2 cellular contexts compared by ENCODE assay signal in the genomic region with DNA sequence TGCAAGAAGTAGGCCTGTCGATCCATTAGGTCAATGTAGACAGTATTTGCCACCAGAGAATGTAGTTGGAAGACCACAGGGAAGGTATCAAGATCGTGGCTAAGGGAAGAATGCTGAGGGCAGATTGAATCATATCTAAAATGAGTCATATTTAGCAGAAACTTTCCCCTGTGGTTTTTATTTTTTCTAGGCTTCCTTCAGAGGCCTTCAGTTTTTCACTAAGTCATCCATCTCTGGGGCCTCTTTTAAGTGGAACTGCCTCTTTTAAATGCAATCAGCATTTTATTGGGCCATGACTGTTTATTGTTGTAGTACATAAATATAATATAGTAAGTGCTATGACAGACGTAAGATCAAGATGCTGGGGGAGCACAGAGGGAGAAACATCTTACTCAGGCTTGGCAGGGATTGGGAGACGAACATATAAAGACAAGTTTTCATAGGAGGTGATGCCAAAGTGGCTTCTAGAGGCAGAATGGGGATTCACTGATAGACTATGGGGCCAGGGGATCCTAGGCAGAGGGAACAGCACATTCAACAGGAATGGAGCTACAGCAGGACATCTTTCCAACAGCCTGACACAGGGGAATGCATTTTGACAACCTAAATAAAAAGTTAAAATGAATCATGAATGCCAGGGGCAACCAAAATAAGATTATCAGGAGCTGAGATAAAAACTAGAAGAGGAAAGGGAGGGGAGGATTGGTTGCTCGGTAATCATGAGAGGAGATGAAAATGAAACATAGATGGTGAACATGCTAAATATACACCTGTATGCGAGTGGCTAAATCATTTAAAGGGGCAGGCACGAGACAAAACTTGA.
TF ChIP-seq lines count a peak whose summit lies in the region.

No MANE protein-coding gene starts in this region.

TF ChIP-seq in IMR-90, 13 proteins besides CTCF, POLR2A, EP300 and RAD21:
- TF ChIP-seq FOS (IDR thresholded peaks at IDR 0.05; ENCODE audit: low read depth, low read length) (peak; percentile 92), CEBPB (IDR thresholded peaks at IDR 0.05; ENCODE audit: low read depth, low read length) (peak; percentile 29; the same call in 1 of the 2 replicates), SMC3 (IDR thresholded peaks at IDR 0.05; ENCODE audit: low read depth, low read length) (no peak), RCOR1 (IDR thresholded peaks at IDR 0.05; ENCODE audit: insufficient replicate concordance, low read length) (no peak), MAZ (IDR thresholded peaks at IDR 0.05; ENCODE audit: borderline replicate concordance, low read depth, low read length) (no peak), MXI1 (IDR thresholded peaks at IDR 0.05; ENCODE audit: borderline replicate concordance, low read depth, low read length) (no peak), NFE2L2 (IDR thresholded peaks at IDR 0.05; ENCODE audit: low read depth, low read length) (peak; percentile 60), BHLHE40 (IDR thresholded peaks at IDR 0.05; ENCODE audit: low read depth, low read length) (peak; percentile 42; the same call in 1 of the 2 replicates), MAFK (IDR thresholded peaks at IDR 0.05; ENCODE audit: low read depth, low read length) (peak; percentile 70), CHD1 (IDR thresholded peaks at IDR 0.05; ENCODE audit: low read depth, low read length) (no peak), RFX5 (IDR thresholded peaks at IDR 0.05; ENCODE audit: low read depth, low read length) (no peak)
- TF ChIP-seq, protein P1, sequence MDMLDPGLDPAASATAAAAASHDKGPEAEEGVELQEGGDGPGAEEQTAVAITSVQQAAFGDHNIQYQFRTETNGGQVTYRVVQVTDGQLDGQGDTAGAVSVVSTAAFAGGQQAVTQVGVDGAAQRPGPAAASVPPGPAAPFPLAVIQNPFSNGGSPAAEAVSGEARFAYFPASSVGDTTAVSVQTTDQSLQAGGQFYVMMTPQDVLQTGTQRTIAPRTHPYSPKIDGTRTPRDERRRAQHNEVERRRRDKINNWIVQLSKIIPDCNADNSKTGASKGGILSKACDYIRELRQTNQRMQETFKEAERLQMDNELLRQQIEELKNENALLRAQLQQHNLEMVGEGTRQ (IDR thresholded peaks at IDR 0.05; ENCODE audit: low read depth, low read length): no peak
- TF ChIP-seq, protein P2, sequence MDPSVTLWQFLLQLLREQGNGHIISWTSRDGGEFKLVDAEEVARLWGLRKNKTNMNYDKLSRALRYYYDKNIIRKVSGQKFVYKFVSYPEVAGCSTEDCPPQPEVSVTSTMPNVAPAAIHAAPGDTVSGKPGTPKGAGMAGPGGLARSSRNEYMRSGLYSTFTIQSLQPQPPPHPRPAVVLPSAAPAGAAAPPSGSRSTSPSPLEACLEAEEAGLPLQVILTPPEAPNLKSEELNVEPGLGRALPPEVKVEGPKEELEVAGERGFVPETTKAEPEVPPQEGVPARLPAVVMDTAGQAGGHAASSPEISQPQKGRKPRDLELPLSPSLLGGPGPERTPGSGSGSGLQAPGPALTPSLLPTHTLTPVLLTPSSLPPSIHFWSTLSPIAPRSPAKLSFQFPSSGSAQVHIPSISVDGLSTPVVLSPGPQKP (IDR thresholded peaks at IDR 0.05; ENCODE audit: borderline replicate concordance, low read depth, low read length): no peak
TF ChIP-seq in IMR-90: peak in this region for 5.

TF ChIP-seq in endothelial cell of umbilical vein, 7 proteins besides CTCF, POLR2A, EP300 and RAD21:
- peak; percentile 77 for TF ChIP-seq FOS (IDR thresholded peaks at IDR 0.05; ENCODE audit: borderline replicate concordance, insufficient read depth, low read length)
- no peak for TF ChIP-seq MYC (IDR thresholded peaks at IDR 0.05; ENCODE audit: low read depth, low read length)
